In the genomic region with DNA sequence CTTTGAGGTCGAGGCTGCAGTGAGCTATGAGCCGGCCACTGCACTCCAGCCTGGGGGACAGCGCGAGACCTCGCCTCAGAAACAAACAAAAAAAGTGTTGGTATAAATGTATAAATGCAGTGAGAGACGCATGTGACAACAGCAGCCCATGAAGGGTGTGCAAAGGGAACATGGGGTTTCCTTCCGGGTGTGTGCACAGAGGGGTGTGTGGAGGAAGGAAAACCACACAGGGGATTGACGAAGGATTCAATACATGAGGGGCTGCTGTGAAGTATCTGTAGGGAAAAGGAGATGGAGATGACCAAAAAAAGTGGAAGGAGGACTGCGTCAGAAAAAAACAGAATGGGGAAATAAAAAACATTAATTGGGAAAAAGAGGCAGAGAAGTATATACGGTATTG, we compare ENCODE assay signal across 9 cellular contexts. TPM values are rescaled to one million over a fixed set of nuclear protein-coding genes. Genes with fewer than 3 reads are reported as not detected.
DNase-seq lines count a peak whose midpoint lies in the region; ATAC-seq, FAIRE-seq and TF ChIP-seq lines count a peak whose summit lies in the region.
"Had no signal": no experiment of that assay in that cellular context is flagged by ENCODE, and none has a peak within 500 bp of the region (broad histone marks: within the 10 kb centered on the region; RNA-seq: fewer than 3 reads in every experiment).

No MANE protein-coding gene starts in this region.

- TF ChIP-seq POLR2A in GM12878 (IDR thresholded peaks at IDR 0.05; ENCODE audit: low read depth, low read length): no peak
- TF ChIP-seq POLR2A in vagina (IDR thresholded peaks at IDR 0.05): no peak

- H2BK5ac ChIP-seq in mesendoderm (ENCODE audit: low read length): no peak overlapping the region

- no peak overlapping the region for H2BK120ac ChIP-seq in mesendoderm (ENCODE audit: low read depth, low read length)

- H3K56ac ChIP-seq in mesendoderm (ENCODE audit: low read length): peak overlapping the region; percentile 74

- no peak overlapping the region for H3K4ac ChIP-seq in mesendoderm (ENCODE audit: low read depth, low read length)

- H3K18ac ChIP-seq in mesendoderm (ENCODE audit: low read length): no peak overlapping the region

- H3K79me2 ChIP-seq in GM12878 (ENCODE audit: control insufficient read depth, insufficient read depth, low read length): peaks cover 20% of the 10 kb centered on the region
- peaks cover 6% of the 10 kb centered on the region for H3K79me2 ChIP-seq in mesendoderm (ENCODE audit: control insufficient read depth, insufficient read depth, low read length)

- SMC1A ChIA-PET in GM12878 (lab: Charles Lee; ENCODE audit: uncharacterized antibody, unreplicated experiment): interaction anchor here (1.5 kb wide), 1 partner anchor 65 kb away, joined by 4 read pairs; no protein-coding TSS in a partner anchor

- POLR2A ChIA-PET in GM12878 (lab: Charles Lee): interaction anchor here (0.6 kb wide), 1 partner anchor 225 kb away, joined by 4 read pairs; no protein-coding TSS in a partner anchor

- H3K4me2 ChIP-seq in GM12878 (ENCODE audit: control insufficient read depth, insufficient read depth) (peak overlapping the region; percentile 62), mesendoderm (ENCODE audit: low read length) (peak overlapping the region; percentile 43)

- H3K36me3 ChIP-seq in right atrium auricular region (peaks cover 11% of the 10 kb centered on the region), GM12878 (ENCODE audit: control insufficient read depth in 2 of 2, insufficient read depth in 2 of 2, low read length in 1 of 2) (peaks cover 0 to 11% of the 10 kb centered on the region in 2 experiments; a peak in 1 of 4 replicates), mesendoderm (ENCODE audit: control insufficient read depth, insufficient read depth, low read length) (no peaks in the 10 kb centered on the region), vagina (peaks cover 0 to 21% of the 10 kb centered on the region in 2 donors)

- no peak for TF ChIP-seq RAD21 in GM12878 (IDR thresholded peaks at IDR 0.05; ENCODE audit: insufficient read depth, low read depth, low read length)

- H3K27ac ChIP-seq in right atrium auricular region: no peak overlapping the region
- peak overlapping the region; percentile 60 for H3K27ac ChIP-seq in GM12878 (ENCODE audit: control insufficient read depth, insufficient read depth)
- H3K27ac ChIP-seq in mesendoderm (ENCODE audit: low read depth, low read length): no peak overlapping the region
- no peak overlapping the region for H3K27ac ChIP-seq in vagina

- no peak overlapping the region for H2BK15ac ChIP-seq in mesendoderm (replicated peaks; ENCODE audit: low read depth)

- DNase-seq in right atrium auricular region (ENCODE audit: low spot score): no peak
- no peak for DNase-seq in left cardiac atrium
- no peak for DNase-seq in GM12878 (ENCODE audit: low read depth, low spot score)
- DNase-seq in mesendoderm: no peak
- no peak for DNase-seq in vagina (ENCODE audit: extremely low spot score in 2 of 2)
- DNase-seq in T1000 (lab: John Stamatoyannopoulos, UW): no peak
- DNase-seq in HPDE6-E6E7 (ENCODE audit: extremely low spot score): no peak

- intact Hi-C loops in left cardiac atrium (cut with DNase I): no loop called here
- intact Hi-C loops in GM12878 (cut with micrococcal nuclease; ENCODE audit: unreplicated experiment): loop anchor here (2.0 to 5.0 kb wide), 2 partner anchors 38 to 136 kb away; no protein-coding TSS in a partner anchor
- intact Hi-C loops in vagina (cut with DNase I): no loop called here

- TF ChIP-seq CTCF in right atrium auricular region (IDR thresholded peaks at IDR 0.05) (no peak), GM12878 (IDR thresholded peaks at IDR 0.05 in 2 of 3, conservative IDR thresholded peaks at IDR 0.05 in 1 of 3; ENCODE audit: control insufficient read depth in 2 of 3, extremely low read depth in 1 of 3, insufficient read depth in 1 of 3, low read depth in 3 of 3, low read length in 3 of 3) (no peak), vagina (IDR thresholded peaks at IDR 0.05) (no peak)

- H2AK5ac ChIP-seq in mesendoderm (ENCODE audit: low read length): no peak overlapping the region

- no peaks in the 10 kb centered on the region for H3K9me3 ChIP-seq in right atrium auricular region
- H3K9me3 ChIP-seq in GM12878 (replicated peaks; ENCODE audit: control insufficient read depth, insufficient read depth, low read length): no peaks in the 10 kb centered on the region
- H3K9me3 ChIP-seq in vagina: no peaks in the 10 kb centered on the region

- H3K23ac ChIP-seq in mesendoderm (ENCODE audit: low read length): peak overlapping the region; percentile 73

- H3K27me3 ChIP-seq in right atrium auricular region (no peaks in the 10 kb centered on the region), GM12878 (replicated peaks in 1 of 2; ENCODE audit: control insufficient read depth in 2 of 2, insufficient read depth in 2 of 2, low read length in 1 of 2) (no peaks in the 10 kb centered on the region), mesendoderm (ENCODE audit: insufficient read depth, low read length, poor library complexity) (no peaks in the 10 kb centered on the region), vagina (no peaks in the 10 kb centered on the region)

- in situ Hi-C loops in GM12878 (cut with MboI): no loop called here

- H4K20me1 ChIP-seq in GM12878 (ENCODE audit: control insufficient read depth, insufficient read depth): no peaks in the 10 kb centered on the region

- no peak overlapping the region for H4K8ac ChIP-seq in mesendoderm (ENCODE audit: low read depth, low read length)

- 34% methylated on average over 10 of the region's 10 CpGs for WGBS in GM12878 (ENCODE audit: insufficient coverage, insufficient replicate concordance, low lambda C conversion rate, missing lambda C conversion rate)
- WGBS in mesendoderm (ENCODE audit: extremely low coverage, insufficient coverage, low lambda C conversion rate): no CpG with 5 or more reads among the region's 10 CpGs

- TSS peak; percentile 54 for BruUV-seq in GM12878 (replicated peaks; lab: Mats Ljungman, UMichigan)

- peak overlapping the region; percentile 74 for H3K9ac ChIP-seq in GM12878 (ENCODE audit: control insufficient read depth, insufficient read depth, low read length)
- peak overlapping the region; percentile 95 for H3K9ac ChIP-seq in mesendoderm (ENCODE audit: low read length)

- H3K4me3 ChIP-seq in right atrium auricular region (peak overlapping the region; percentile 79 to 99), GM12878 (peak overlapping the region; percentile 95), mesendoderm (ENCODE audit: low read length) (no peak overlapping the region), vagina (peak overlapping the region; percentile 88 to 89)

- TF ChIP-seq EP300 in GM12878 (IDR thresholded peaks at IDR 0.05; ENCODE audit: borderline replicate concordance in 1 of 2, control insufficient read depth in 1 of 2, low read depth in 2 of 2, low read length in 2 of 2): no peak

- FAIRE-seq in GM12878 (lab: Jason Lieb, UNC): no peak
- FAIRE-seq: endometrium had no signal

- RAD21 ChIA-PET in GM12878 (lab: Charles Lee; ENCODE audit: unreplicated experiment): no interaction called here

- H2AFZ ChIP-seq in GM12878 (ENCODE audit: control insufficient read depth, low read depth, low read length): peak overlapping the region; percentile 39; the same call in 1 of the 2 replicates

- H3K4me1 ChIP-seq in right atrium auricular region: peaks cover 0 to 8% of the 10 kb centered on the region in 2 donors
- peaks cover 11% of the 10 kb centered on the region for H3K4me1 ChIP-seq in GM12878 (ENCODE audit: control insufficient read depth, insufficient read depth, low read length)
- H3K4me1 ChIP-seq in mesendoderm (ENCODE audit: control insufficient read depth, low read depth, low read length): peaks cover 5% of the 10 kb centered on the region
- peaks cover 16% of the 10 kb centered on the region for H3K4me1 ChIP-seq in vagina

- H4K5ac ChIP-seq in mesendoderm (ENCODE audit: low read length): no peak overlapping the region

- peaks cover 6% of the 10 kb centered on the region for H3K79me1 ChIP-seq in mesendoderm (ENCODE audit: low read length)

- CTCF ChIA-PET in GM12878 (lab: Yijun Ruan, JAX): interaction anchor here (0.6 kb wide), 1 partner anchor 53 kb away, joined by 3 read pairs; no protein-coding TSS in a partner anchor

- no peak for ATAC-seq in left cardiac atrium
- peak; percentile 27 for ATAC-seq in GM12878
- no peak for ATAC-seq in GM18907 (IDR thresholded peaks at IDR 0.05; ENCODE audit: unreplicated experiment)

RNA-seq across cellular contexts. Expression of gene MTFMT, which starts 1.1 kb away (rescaled TPM):
- total RNA-seq in right atrium auricular region (10 to 100 TPM; 24.1 to 25.9 TPM), left cardiac atrium (10 to 100 TPM; 13.9 to 23.6 TPM), GM12878 (2014; rRNA removed) (17.4 and 21.1 TPM in 2 replicates), GM12878 (2014; rRNA removed; fragmentation: Illumina TruSeq; extraction: Trizol) (16.1 and 16.9 TPM in 2 replicates), GM12878 (2021) (16.1 and 16.7 TPM in 2 replicates), vagina (18.7 TPM)
- 19.4 and 20.0 TPM in 2 replicates for total RNA-seq in GM12878 (2013; cell fraction: nucleolus; rRNA removed)
- polyA plus RNA-seq in GM12878 (2011; ENCODE audit: low read depth): 3.5 TPM
- polyA plus RNA-seq in GM12878 (2011; rRNA removed) (18.1 and 21.2 TPM in 2 replicates), GM12878 (2014; fragmentation: Illumina TruSeq; extraction: Trizol) (18.3 and 20.0 TPM in 2 replicates), GM12878 (2014; fragmentation: Nextera tagmentation; extraction: Ambion mirVana) (1 to 10 TPM; 1.7 to 3.3 TPM), GM12878 (2014; rRNA removed) (14.7 and 17.3 TPM in 2 replicates), GM12878 (2016; fragmentation: Nextera tagmentation; extraction: Ambion mirVana) (10 to 100 TPM; 25.9 to 29.8 TPM)
- polyA plus RNA-seq in GM12878 (2011; cell fraction: cytosol; rRNA removed): 10.9 and 12.0 TPM in 2 replicates
- 6.0 and 8.0 TPM in 2 replicates for polyA plus RNA-seq in GM12878 (2011; cell fraction: nucleus; rRNA removed)
- 8.4 and 9.9 TPM in 2 replicates for polyA plus RNA-seq in GM12878 (2012)
- polyA minus RNA-seq in GM12878 (2011; rRNA and poly(A)+ RNA removed): 5.6 and 6.7 TPM in 2 replicates
- 4.9 TPM in 2 replicates for polyA minus RNA-seq in GM12878 (2011; cell fraction: cytosol; rRNA and poly(A)+ RNA removed)
- 2.9 and 8.8 TPM in 2 replicates for polyA minus RNA-seq in GM12878 (2011; cell fraction: nucleus; rRNA and poly(A)+ RNA removed)
- polyA plus RNA-seq in mesendoderm (2013, experiment 1 of 2): 14.2 TPM
- 14.5 TPM for polyA plus RNA-seq in mesendoderm (2013, experiment 2 of 2)

RNA-seq across cellular contexts. Expression of gene SLC51B, which starts 16.8 kb away (rescaled TPM):
- total RNA-seq in right atrium auricular region: not detected
- total RNA-seq in left cardiac atrium: not detected
- total RNA-seq in GM12878 (2013; cell fraction: nucleolus; rRNA removed): not detected in 2 replicates
- 0.17 TPM in 1 of 2 replicates, not detected in the other for total RNA-seq in GM12878 (2014; rRNA removed)
- not detected in 2 replicates for total RNA-seq in GM12878 (2014; rRNA removed; fragmentation: Illumina TruSeq; extraction: Trizol)
- total RNA-seq in GM12878 (2021): not detected in 2 replicates
- not detected for polyA plus RNA-seq in GM12878 (2011; ENCODE audit: low read depth)
- polyA plus RNA-seq in GM12878 (2011; rRNA removed): 0.13 TPM in 1 of 2 replicates, not detected in the other
- polyA plus RNA-seq in GM12878 (2011; cell fraction: cytosol; rRNA removed): 0.06 and 0.08 TPM in 2 replicates
- polyA plus RNA-seq in GM12878 (2011; cell fraction: nucleus; rRNA removed): not detected in 2 replicates
- not detected in 2 replicates for polyA plus RNA-seq in GM12878 (2012)
- polyA plus RNA-seq in GM12878 (2014; fragmentation: Illumina TruSeq; extraction: Trizol): not detected in 2 replicates
- polyA plus RNA-seq in GM12878 (2014; fragmentation: Nextera tagmentation; extraction: Ambion mirVana): under 1 TPM; 0.05 to 0.13 TPM
- not detected in 2 replicates for polyA plus RNA-seq in GM12878 (2014; rRNA removed)
- not detected for polyA plus RNA-seq in GM12878 (2016; fragmentation: Nextera tagmentation; extraction: Ambion mirVana)
- not detected in 2 replicates for polyA minus RNA-seq in GM12878 (2011; rRNA and poly(A)+ RNA removed)
- not detected in 2 replicates for polyA minus RNA-seq in GM12878 (2011; cell fraction: cytosol; rRNA and poly(A)+ RNA removed)
- polyA minus RNA-seq in GM12878 (2011; cell fraction: nucleus; rRNA and poly(A)+ RNA removed): not detected in 2 replicates
- polyA plus RNA-seq in mesendoderm (2013, experiment 1 of 2): not detected
- polyA plus RNA-seq in mesendoderm (2013, experiment 2 of 2): not detected
- total RNA-seq in vagina: not detected

RNA-seq across cellular contexts. Expression of gene SPG21, which starts 38.6 kb away (rescaled TPM):
- total RNA-seq in right atrium auricular region (10 to 100 TPM; 48.8 to 52.8 TPM), left cardiac atrium (10 to 100 TPM; 54.0 to 58.6 TPM), GM12878 (2014; rRNA removed) (52.2 and 52.9 TPM in 2 replicates), GM12878 (2014; rRNA removed; fragmentation: Illumina TruSeq; extraction: Trizol) (52.9 and 58.3 TPM in 2 replicates), GM12878 (2021) (64.9 and 65.0 TPM in 2 replicates), vagina (62.6 TPM)
- total RNA-seq in GM12878 (2013; cell fraction: nucleolus; rRNA removed): 53.8 and 60.8 TPM in 2 replicates
- polyA plus RNA-seq in GM12878 (2011; ENCODE audit: low read depth): 55.4 TPM
- polyA plus RNA-seq in GM12878 (2011; rRNA removed) (84.7 and 93.9 TPM in 2 replicates), GM12878 (2014; fragmentation: Illumina TruSeq; extraction: Trizol) (84.8 and 103 TPM in 2 replicates), GM12878 (2014; fragmentation: Nextera tagmentation; extraction: Ambion mirVana) (10 to 100 TPM; 25.5 to 29.6 TPM), GM12878 (2014; rRNA removed) (60.4 and 71.1 TPM in 2 replicates), GM12878 (2016; fragmentation: Nextera tagmentation; extraction: Ambion mirVana) (100 to 1,000 TPM; 108 to 116 TPM)
- 67.2 and 82.2 TPM in 2 replicates for polyA plus RNA-seq in GM12878 (2011; cell fraction: cytosol; rRNA removed)
- polyA plus RNA-seq in GM12878 (2011; cell fraction: nucleus; rRNA removed): 38.3 and 54.2 TPM in 2 replicates
- 45.4 and 65.2 TPM in 2 replicates for polyA plus RNA-seq in GM12878 (2012)
- 43.2 and 52.5 TPM in 2 replicates for polyA minus RNA-seq in GM12878 (2011; rRNA and poly(A)+ RNA removed)
- 19.0 and 25.0 TPM in 2 replicates for polyA minus RNA-seq in GM12878 (2011; cell fraction: cytosol; rRNA and poly(A)+ RNA removed)
- 22.1 and 38.7 TPM in 2 replicates for polyA minus RNA-seq in GM12878 (2011; cell fraction: nucleus; rRNA and poly(A)+ RNA removed)
- polyA plus RNA-seq in mesendoderm (2013, experiment 1 of 2): 43.1 TPM
- polyA plus RNA-seq in mesendoderm (2013, experiment 2 of 2): 43.8 TPM

RNA-seq across cellular contexts. Expression of gene RASL12, which starts 39.5 kb away (rescaled TPM):
- total RNA-seq in right atrium auricular region (100 to 1,000 TPM in 1 of 2 donors, 10 to 100 TPM in 1; 83.3 to 183 TPM), left cardiac atrium (10 to 100 TPM; 53.3 to 63.3 TPM), GM12878 (2014; rRNA removed) (0.06 TPM in 1 of 2 replicates, not detected in the other), GM12878 (2014; rRNA removed; fragmentation: Illumina TruSeq; extraction: Trizol) (not detected in 2 replicates), GM12878 (2021) (0.10 TPM in 1 of 2 replicates, not detected in the other), vagina (85.7 TPM)
- total RNA-seq in GM12878 (2013; cell fraction: nucleolus; rRNA removed): not detected in 2 replicates
- polyA plus RNA-seq in GM12878 (2011; ENCODE audit: low read depth): 0.12 TPM
- polyA plus RNA-seq in GM12878 (2011; rRNA removed) (not detected in 2 replicates), GM12878 (2014; fragmentation: Illumina TruSeq; extraction: Trizol) (0.06 TPM in 1 of 2 replicates, not detected in the other), GM12878 (2014; fragmentation: Nextera tagmentation; extraction: Ambion mirVana) (not detected), GM12878 (2014; rRNA removed) (0.08 TPM in 1 of 2 replicates, not detected in the other), GM12878 (2016; fragmentation: Nextera tagmentation; extraction: Ambion mirVana) (not detected)
- polyA plus RNA-seq in GM12878 (2011; cell fraction: cytosol; rRNA removed): not detected in 2 replicates
- not detected in 2 replicates for polyA plus RNA-seq in GM12878 (2011; cell fraction: nucleus; rRNA removed)
- polyA plus RNA-seq in GM12878 (2012): 0.05 and 0.24 TPM in 2 replicates
- polyA minus RNA-seq in GM12878 (2011; rRNA and poly(A)+ RNA removed): not detected in 2 replicates
- polyA minus RNA-seq in GM12878 (2011; cell fraction: cytosol; rRNA and poly(A)+ RNA removed): not detected in 2 replicates
- not detected in 2 replicates for polyA minus RNA-seq in GM12878 (2011; cell fraction: nucleus; rRNA and poly(A)+ RNA removed)
- 6.4 TPM for polyA plus RNA-seq in mesendoderm (2013, experiment 1 of 2)
- 6.5 TPM for polyA plus RNA-seq in mesendoderm (2013, experiment 2 of 2)

RNA-seq across cellular contexts. Expression of gene KBTBD13, which starts 48.2 kb away (rescaled TPM):
- total RNA-seq in right atrium auricular region (1 to 10 TPM; 2.6 to 4.4 TPM), left cardiac atrium (1 to 10 TPM; 2.6 to 5.2 TPM), GM12878 (2014; rRNA removed) (0.06 TPM in 1 of 2 replicates, not detected in the other), GM12878 (2014; rRNA removed; fragmentation: Illumina TruSeq; extraction: Trizol) (not detected in 2 replicates), GM12878 (2021) (not detected in 2 replicates), vagina (not detected)
- total RNA-seq in GM12878 (2013; cell fraction: nucleolus; rRNA removed): not detected in 2 replicates
- 0.07 TPM for polyA plus RNA-seq in GM12878 (2011; ENCODE audit: low read depth)
- polyA plus RNA-seq in GM12878 (2011; rRNA removed) (not detected in 2 replicates), GM12878 (2014; fragmentation: Illumina TruSeq; extraction: Trizol) (not detected in 2 replicates), GM12878 (2014; fragmentation: Nextera tagmentation; extraction: Ambion mirVana) (not detected), GM12878 (2014; rRNA removed) (0.04 TPM in 1 of 2 replicates, not detected in the other), GM12878 (2016; fragmentation: Nextera tagmentation; extraction: Ambion mirVana) (not detected)
- polyA plus RNA-seq in GM12878 (2011; cell fraction: cytosol; rRNA removed): not detected in 2 replicates
- polyA plus RNA-seq in GM12878 (2011; cell fraction: nucleus; rRNA removed): not detected in 2 replicates
- 0.09 and 0.13 TPM in 2 replicates for polyA plus RNA-seq in GM12878 (2012)
- not detected in 2 replicates for polyA minus RNA-seq in GM12878 (2011; rRNA and poly(A)+ RNA removed)
- not detected in 2 replicates for polyA minus RNA-seq in GM12878 (2011; cell fraction: cytosol; rRNA and poly(A)+ RNA removed)
- not detected in 2 replicates for polyA minus RNA-seq in GM12878 (2011; cell fraction: nucleus; rRNA and poly(A)+ RNA removed)
- 0.01 TPM for polyA plus RNA-seq in mesendoderm (2013, experiment 1 of 2)
- 0.01 TPM for polyA plus RNA-seq in mesendoderm (2013, experiment 2 of 2)
